In genomic region chr2:237208373-237209045, GRCh38 we compare ENCODE assay signal across 12 cellular contexts.
A peak's percentile ranks its signal among the peaks of the same experiment; 100 is the strongest.
DNase-seq lines count a peak whose midpoint lies in the region; ATAC-seq, FAIRE-seq and TF ChIP-seq lines count a peak whose summit lies in the region.
"Had no signal": no experiment of that assay in that cellular context is flagged by ENCODE, and none has a peak within 500 bp of the region (broad histone marks: within the 10 kb centered on the region; RNA-seq: fewer than 3 reads in every experiment).

No MANE protein-coding gene starts in this region.

- CTCF ChIA-PET in A673 (lab: Charles Lee) = no interaction called here

- H3K4me3 Mint-ChIP-seq in activated T-cell treated with anti-CD3 and anti-CD28 coated beads, Interleukin-2, amount 50 U/mL, for 24 hours = no peak overlapping the region
- H3K4me3 Mint-ChIP-seq: T-helper 17 cell had no signal

- FAIRE-seq in endometrium (lab: Jason Lieb, UNC) = peak; percentile 71
- FAIRE-seq: A549 had no signal

- H3K27me3 ChIP-seq in A673 (replicated peaks; ENCODE audit: insufficient read depth, low read depth, low read length, poor library complexity) (no peaks in the 10 kb centered on the region), muscle layer of colon (ENCODE audit: control insufficient read depth in 1 of 2, insufficient read depth in 2 of 2, low read length in 2 of 2) (no peaks in the 10 kb centered on the region), H7 (ENCODE audit: control insufficient read depth, insufficient read depth, low read length) (no peaks in the 10 kb centered on the region)

- H3K9me3 ChIP-seq in A673 (ENCODE audit: low read depth, low read length, poor library complexity, severe bottlenecking) = no peaks in the 10 kb centered on the region
- no peaks in the 10 kb centered on the region for H3K9me3 ChIP-seq in muscle layer of colon (ENCODE audit: low read length)
- H3K9me3 ChIP-seq: A549 had no signal

- BruUV-seq in A673 (replicated peaks; lab: Mats Ljungman, UMichigan) = no TSS peak

- H3K36me3 Mint-ChIP-seq in activated T-cell treated with anti-CD3 and anti-CD28 coated beads, Interleukin-2, amount 50 U/mL, for 24 hours (ENCODE audit: low read depth) = no peaks in the 10 kb centered on the region

- H3K9ac ChIP-seq in muscle layer of colon (ENCODE audit: low read length) = no peak overlapping the region
- H3K9ac ChIP-seq: parathyroid adenoma had no signal

- intact Hi-C loops in A673 (cut with micrococcal nuclease; ENCODE audit: unreplicated experiment) = loop anchor here (5.0 kb wide), 1 partner anchor 84 kb away; no protein-coding TSS in a partner anchor

- no peak overlapping the region for H3K4me3 ChIP-seq in A673 (ENCODE audit: low read depth, low read length, poor library complexity, severe bottlenecking)
- peak overlapping the region in 1 of 2 donors; percentile 4 for H3K4me3 ChIP-seq in muscle layer of colon (ENCODE audit: low read depth in 1 of 2, low read length in 2 of 2)
- no peak overlapping the region for H3K4me3 ChIP-seq in H7 (ENCODE audit: insufficient read depth, low read depth, low read length)
- H3K4me3 ChIP-seq: A549 had no signal

- peaks cover 55% of the 10 kb centered on the region for H3K27me3 Mint-ChIP-seq in activated T-cell treated with anti-CD3 and anti-CD28 coated beads, Interleukin-2, amount 50 U/mL, for 24 hours

- no peak for ATAC-seq in HG03045 (IDR thresholded peaks at IDR 0.05; ENCODE audit: unreplicated experiment)
- ATAC-seq: A549, T-helper 17 cell had no signal

- H3K9me3 Mint-ChIP-seq in activated T-cell treated with anti-CD3 and anti-CD28 coated beads, Interleukin-2, amount 50 U/mL, for 24 hours = no peaks in the 10 kb centered on the region

- no peaks in the 10 kb centered on the region for H3K4me1 Mint-ChIP-seq in activated T-cell treated with anti-CD3 and anti-CD28 coated beads, Interleukin-2, amount 50 U/mL, for 24 hours (ENCODE audit: low read depth)
- H3K4me1 Mint-ChIP-seq: T-helper 17 cell had no signal

- H3K27ac Mint-ChIP-seq in activated T-cell treated with anti-CD3 and anti-CD28 coated beads, Interleukin-2, amount 50 U/mL, for 24 hours = no peak overlapping the region
- H3K27ac Mint-ChIP-seq: T-helper 17 cell had no signal

- POLR2A ChIA-PET in A673 (lab: Charles Lee; ENCODE audit: low non-redundant PET) = no interaction called here

- no peak for TF ChIP-seq CTCF in A673 (conservative IDR thresholded peaks at IDR 0.05; ENCODE audit: low read depth, low read length)

- peak overlapping the region; percentile 44 for H3K27ac ChIP-seq in A673 (ENCODE audit: low read depth, low read length, poor library complexity, severe bottlenecking)
- peak overlapping the region; percentile 71 for H3K27ac ChIP-seq in muscle layer of colon (ENCODE audit: low read depth, low read length)
- H3K27ac ChIP-seq: A549, parathyroid adenoma had no signal

- no peaks in the 10 kb centered on the region for H3K36me3 ChIP-seq in A673 (ENCODE audit: insufficient read depth, low read length, poor library complexity, severe bottlenecking)
- no peaks in the 10 kb centered on the region for H3K36me3 ChIP-seq in muscle layer of colon (ENCODE audit: insufficient read depth, low read length)
- H3K36me3 ChIP-seq in H7 (replicated peaks; ENCODE audit: control insufficient read depth, insufficient read depth, low read length) = no peaks in the 10 kb centered on the region

- DNase-seq in A673 (ENCODE audit: low spot score) (peak; percentile 64), NOMO-1 (lab: John Stamatoyannopoulos, UW; ENCODE audit: unreplicated experiment in 2 of 2) (peak; percentile 41 to 82), NCI-H1417 treated with DMSO at 0.1 percent for 48 hours (lab: John Stamatoyannopoulos, UW) (no peak), H7 (no peak)
- no peak for DNase-seq in activated T-cell treated with anti-CD3 and anti-CD28 coated beads, Interleukin-2, amount 50 U/mL, for 24 hours
- DNase-seq: NCI-H82, T-helper 17 cell had no signal

- H3K4me1 ChIP-seq in A673 (ENCODE audit: insufficient read depth, low read length, poor library complexity, severe bottlenecking) (peaks cover 52% of the 10 kb centered on the region), muscle layer of colon (ENCODE audit: insufficient read depth, low read length) (peaks cover 35% of the 10 kb centered on the region)

Comparison
In these comparisons a context has a peak if more than half of its experiments do, and no peak if none do; other contexts are left out.
1. DNase-seq: peak in A673 (single experiment) and NOMO-1 (2 of 2); none in activated T-cell treated with anti-CD3 and anti-CD28 coated beads, Interleukin-2, amount 50 U/mL, for 24 hours (single experiment), NCI-H1417 treated with DMSO at 0.1 percent for 48 hours (single experiment) and H7 (single experiment).